13 cellular contexts compared by ENCODE assay signal in the genomic region with DNA sequence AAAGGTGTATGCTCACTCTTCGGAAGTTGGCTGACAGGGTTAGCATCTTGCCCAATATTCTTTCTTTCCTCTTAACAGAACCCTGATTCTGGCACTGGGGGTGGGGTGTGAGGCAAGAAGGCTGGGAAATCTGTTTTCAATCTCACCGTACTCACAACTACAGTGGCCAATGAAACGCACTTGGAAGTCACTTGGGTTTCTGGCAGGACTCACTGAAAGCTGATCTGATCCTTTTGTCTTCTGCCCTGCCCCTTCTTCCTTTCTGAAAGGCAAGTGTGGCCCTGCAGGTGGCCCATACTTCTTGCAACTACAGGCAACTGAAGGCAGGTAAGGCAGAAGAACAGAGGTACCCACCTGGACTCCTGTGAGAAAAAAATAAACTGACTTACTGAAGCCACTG.
A peak's percentile ranks its signal among the peaks of the same experiment; 100 is the strongest.
DNase-seq lines count a peak whose midpoint lies in the region; ATAC-seq and TF ChIP-seq lines count a peak whose summit lies in the region.
"Had no signal": no experiment of that assay in that cellular context is flagged by ENCODE, and none has a peak within 500 bp of the region (broad histone marks: within the 10 kb centered on the region; RNA-seq: fewer than 3 reads in every experiment).

No MANE protein-coding gene starts in this region.

- no peak overlapping the region for H3K27ac Mint-ChIP-seq in stimulated activated effector memory CD8-positive, alpha-beta T cell treated with anti-CD3 and anti-CD28 coated beads, Interleukin-12 subunit alpha, Interleukin-12 subunit beta, amount 100 ng/mL, for 72 hours

- intact Hi-C loops in sciatic nerve (cut with DNase I), result no loop called here

- TF ChIP-seq CTCF in GM12865 (IDR thresholded peaks at IDR 0.05; ENCODE audit: insufficient read depth, low read depth, low read length, missing control alignments), result no peak

- H3K4me3 ChIP-seq in GM12865 (ENCODE audit: low read depth, low read length), result no peak overlapping the region
- H3K4me3 ChIP-seq: ascending aorta, mucosa of descending colon, SJCRH30 had no signal

- no peaks in the 10 kb centered on the region for H3K9me3 Mint-ChIP-seq in stimulated activated effector memory CD8-positive, alpha-beta T cell treated with anti-CD3 and anti-CD28 coated beads, Interleukin-12 subunit alpha, Interleukin-12 subunit beta, amount 100 ng/mL, for 72 hours

- no peaks in the 10 kb centered on the region for H3K36me3 Mint-ChIP-seq in stimulated activated effector memory CD8-positive, alpha-beta T cell treated with anti-CD3 and anti-CD28 coated beads, Interleukin-12 subunit alpha, Interleukin-12 subunit beta, amount 100 ng/mL, for 72 hours

- no peak overlapping the region for H3K4me3 Mint-ChIP-seq in stimulated activated effector memory CD8-positive, alpha-beta T cell treated with anti-CD3 and anti-CD28 coated beads, Interleukin-12 subunit alpha, Interleukin-12 subunit beta, amount 100 ng/mL, for 72 hours

- DNase-seq in GM12865 (ENCODE audit: low read depth) (peak; percentile 13), NCI-H2029 (lab: John Stamatoyannopoulos, UW) (peak; percentile 99), fibroblast of the conjunctiva (ENCODE audit: low read depth) (peak; percentile 46), sciatic nerve (ENCODE audit: low spot score) (peak; percentile 60), islet precursor cell (no peak), KG1 (lab: John Stamatoyannopoulos, UW) (no peak)
- DNase-seq in stimulated activated effector memory CD8-positive, alpha-beta T cell treated with anti-CD3 and anti-CD28 coated beads, Interleukin-12 subunit alpha, Interleukin-12 subunit beta, amount 100 ng/mL, for 72 hours (ENCODE audit: low spot score in 2 of 2), result no peak
- DNase-seq: hypothalamus, mucosa of descending colon, NCI-H524 treated with DMSO at 0.1 percent for 48 hours, SJCRH30 had no signal

- ATAC-seq in sciatic nerve, result peak; percentile 91
- ATAC-seq in stimulated activated effector memory CD8-positive, alpha-beta T cell treated with anti-CD3 and anti-CD28 coated beads, Interleukin-12 subunit alpha, Interleukin-12 subunit beta, amount 100 ng/mL, for 72 hours, result no peak
- no peak for ATAC-seq in GM21619 (IDR thresholded peaks at IDR 0.05; ENCODE audit: unreplicated experiment)
- ATAC-seq: mucosa of descending colon had no signal

- H3K4me1 Mint-ChIP-seq in stimulated activated effector memory CD8-positive, alpha-beta T cell treated with anti-CD3 and anti-CD28 coated beads, Interleukin-12 subunit alpha, Interleukin-12 subunit beta, amount 100 ng/mL, for 72 hours, result no peaks in the 10 kb centered on the region

Comparison
In these comparisons a context has a peak if more than half of its experiments do, and no peak if none do; other contexts are left out.
1. DNase-seq: peak in GM12865 (single experiment), NCI-H2029 (single experiment), fibroblast of the conjunctiva (single experiment) and sciatic nerve (single experiment); none in stimulated activated effector memory CD8-positive, alpha-beta T cell treated with anti-CD3 and anti-CD28 coated beads, Interleukin-12 subunit alpha, Interleukin-12 subunit beta, amount 100 ng/mL, for 72 hours (0 of 2), islet precursor cell (single experiment) and KG1 (single experiment).